ENCODE assay signal across 8 cellular contexts in genomic region chr4:26459054-26459755, GRCh38. TPM values are rescaled to one million over a fixed set of nuclear protein-coding genes. Genes with fewer than 3 reads are reported as not detected.
A peak's percentile ranks its signal among the peaks of the same experiment; 100 is the strongest.
DNase-seq lines count a peak whose midpoint lies in the region; ATAC-seq, FAIRE-seq and TF ChIP-seq lines count a peak whose summit lies in the region.

No MANE protein-coding gene starts in this region.

- ATAC-seq in GM18907 (IDR thresholded peaks at IDR 0.05; ENCODE audit: unreplicated experiment) (peak; percentile 80), RWPE2 (ENCODE audit: low read depth) (peak; percentile 49; the same call in 1 of the 3 replicates), omental fat pad (ENCODE audit: low FRiP score) (no peak)

- H3K4me2 ChIP-seq in endothelial cell of umbilical vein (ENCODE audit: insufficient read depth, low read length) = no peak overlapping the region

- no peaks in the 10 kb centered on the region for H3K79me2 ChIP-seq in endothelial cell of umbilical vein (ENCODE audit: control insufficient read depth, insufficient read depth, low read length)

- CTCF ChIA-PET in endothelial cell of umbilical vein (lab: Charles Lee) = interaction anchor here (0.9 to 6.6 kb wide), 13 partner anchors 7 to 551 kb away, joined by 3 to 79 read pairs (median 5); partner anchors contain the start of gene STIM2

- no peak for TF ChIP-seq POLR2A in endothelial cell of umbilical vein (IDR thresholded peaks at IDR 0.05; ENCODE audit: low read depth, low read length)

- H3K4me1 ChIP-seq in RWPE2 (ENCODE audit: insufficient read depth, poor library complexity, severe bottlenecking) (no peaks in the 10 kb centered on the region), endothelial cell of umbilical vein (ENCODE audit: control insufficient read depth, extremely low read depth, insufficient read depth, low read length) (no peaks in the 10 kb centered on the region), muscle layer of colon (ENCODE audit: insufficient read depth, low read length) (peaks cover 43% of the 10 kb centered on the region)

- H3K9me1 ChIP-seq in endothelial cell of umbilical vein (replicated peaks; ENCODE audit: control insufficient read depth, extremely low read depth, insufficient read depth, low read length) = no peaks in the 10 kb centered on the region

- H3K9me3 ChIP-seq in RWPE2 (ENCODE audit: severe bottlenecking) (no peaks in the 10 kb centered on the region), endothelial cell of umbilical vein (replicated peaks; ENCODE audit: control insufficient read depth, insufficient read depth, low read length) (no peaks in the 10 kb centered on the region), muscle layer of colon (ENCODE audit: low read length) (no peaks in the 10 kb centered on the region)

- POLR2A ChIA-PET in endothelial cell of umbilical vein (lab: Charles Lee) = no interaction called here

- TF ChIP-seq RAD21 in Ishikawa (IDR thresholded peaks at IDR 0.05; ENCODE audit: low read depth) = peak; percentile 83

- BruUV-seq in endothelial cell of umbilical vein (replicated peaks; lab: Mats Ljungman, UMichigan) = no TSS peak

- in situ Hi-C loops in Caki2 (cut with HindIII; ENCODE audit: low pct_unique_long_range_greater_than_20kb, low sequenced_read_pairs) = no loop called here

- H3K27me3 ChIP-seq in RWPE2 (ENCODE audit: insufficient read depth, poor library complexity, severe bottlenecking) = no peaks in the 10 kb centered on the region
- peaks cover 11% of the 10 kb centered on the region in 2 experiments for H3K27me3 ChIP-seq in endothelial cell of umbilical vein (ENCODE audit: control insufficient read depth in 2 of 2, insufficient read depth in 2 of 2, low read length in 2 of 2)
- H3K27me3 ChIP-seq in muscle layer of colon (ENCODE audit: control insufficient read depth in 1 of 2, insufficient read depth in 2 of 2, low read length in 2 of 2) = no peaks in the 10 kb centered on the region

- TF ChIP-seq CTCF in RWPE2 (IDR thresholded peaks at IDR 0.05; ENCODE audit: poor library complexity, severe bottlenecking) (peak; percentile 82), endothelial cell of umbilical vein (IDR thresholded peaks at IDR 0.05; ENCODE audit: extremely low read depth in 1 of 2, insufficient read depth in 1 of 2, low read depth in 1 of 2, low read length in 2 of 2) (peak; percentile 40 to 42), omental fat pad (IDR thresholded peaks at IDR 0.05) (no peak)

- H3K27ac ChIP-seq in RWPE2 (ENCODE audit: poor library complexity, severe bottlenecking) = no peak overlapping the region
- no peak overlapping the region for H3K27ac ChIP-seq in endothelial cell of umbilical vein (ENCODE audit: insufficient read depth, low read depth, low read length)
- H3K27ac ChIP-seq in muscle layer of colon (ENCODE audit: low read depth, low read length) = peak overlapping the region; percentile 76

- no peaks in the 10 kb centered on the region for H4K20me1 ChIP-seq in endothelial cell of umbilical vein (replicated peaks; ENCODE audit: control insufficient read depth, extremely low read depth, insufficient read depth, low read length)

- FAIRE-seq in endothelial cell of umbilical vein (lab: Jason Lieb, UNC) = peak; percentile 90

- H3K9ac ChIP-seq in endothelial cell of umbilical vein (replicated peaks; ENCODE audit: extremely low read depth, insufficient read depth, low read length) (no peak overlapping the region), muscle layer of colon (ENCODE audit: low read length) (no peak overlapping the region)

- no peak for TF ChIP-seq EP300 in Ishikawa (IDR thresholded peaks at IDR 0.05; ENCODE audit: borderline replicate concordance)

- H2AFZ ChIP-seq in endothelial cell of umbilical vein (ENCODE audit: low read depth, low read length) = no peak overlapping the region

- intact Hi-C loops in endothelial cell of umbilical vein (cut with micrococcal nuclease) = loop anchor here (1.0 to 5.0 kb wide), 4 partner anchors 123 to 551 kb away; partner anchors contain the start of gene TBC1D19

- H3K4me3 ChIP-seq in RWPE2 (ENCODE audit: severe bottlenecking) = no peak overlapping the region
- H3K4me3 ChIP-seq in endothelial cell of umbilical vein (replicated peaks in 1 of 3; ENCODE audit: insufficient read depth in 1 of 3, low read depth in 1 of 3, low read length in 3 of 3) = no peak overlapping the region
- peak overlapping the region in 1 of 2 donors; percentile 8 for H3K4me3 ChIP-seq in muscle layer of colon (ENCODE audit: low read depth in 1 of 2, low read length in 2 of 2)

- H3K36me3 ChIP-seq in RWPE2 (ENCODE audit: low read depth) (no peaks in the 10 kb centered on the region), endothelial cell of umbilical vein (ENCODE audit: control insufficient read depth in 2 of 2, extremely low read depth in 1 of 2, insufficient read depth in 2 of 2, low read length in 2 of 2) (no peaks in the 10 kb centered on the region), muscle layer of colon (ENCODE audit: insufficient read depth, low read length) (no peaks in the 10 kb centered on the region)

- DNase-seq in Caki2 (ENCODE audit: low read depth) (peak; percentile 66), RWPE2 (ENCODE audit: low spot score) (no peak), endothelial cell of umbilical vein (ENCODE audit: low read depth, low spot score) (peak; percentile 51), UCSD-AML1 (lab: John Stamatoyannopoulos, UW; ENCODE audit: unreplicated experiment) (no peak), omental fat pad (ENCODE audit: low spot score) (no peak)

- dilution Hi-C loops in endothelial cell of umbilical vein (cut with MboI; ENCODE audit: extremely low pct_ligation_motif_present, low sequenced_read_pairs) = no loop called here

TF ChIP-seq in Ishikawa, 13 proteins besides CTCF, POLR2A, EP300 and RAD21 (continues in another document):
- TF ChIP-seq TAF1 (IDR thresholded peaks at IDR 0.05; ENCODE audit: low read depth) (no peak), REST (IDR thresholded peaks at IDR 0.05; ENCODE audit: low read depth) (no peak), CREB1 (IDR thresholded peaks at IDR 0.05; ENCODE audit: low read depth) (no peak)

TF ChIP-seq in endothelial cell of umbilical vein, 7 proteins besides CTCF, POLR2A, EP300 and RAD21:
- TF ChIP-seq POLR2AphosphoS5 (IDR thresholded peaks at IDR 0.05; ENCODE audit: insufficient read depth, low read depth, low read length) (no peak), MYC (IDR thresholded peaks at IDR 0.05; ENCODE audit: low read depth, low read length) (no peak), GATA2 (IDR thresholded peaks at IDR 0.05; ENCODE audit: insufficient read depth, insufficient read length, low read depth, low read length) (no peak), EZH2 (IDR thresholded peaks at IDR 0.05; ENCODE audit: borderline replicate concordance, low read depth, low read length, severe bottlenecking) (no peak), FOS (IDR thresholded peaks at IDR 0.05; ENCODE audit: borderline replicate concordance, insufficient read depth, low read length) (no peak), JUN (IDR thresholded peaks at IDR 0.05; ENCODE audit: borderline replicate concordance, insufficient read depth, insufficient read length, low read depth) (no peak)
- TF ChIP-seq, protein P1, sequence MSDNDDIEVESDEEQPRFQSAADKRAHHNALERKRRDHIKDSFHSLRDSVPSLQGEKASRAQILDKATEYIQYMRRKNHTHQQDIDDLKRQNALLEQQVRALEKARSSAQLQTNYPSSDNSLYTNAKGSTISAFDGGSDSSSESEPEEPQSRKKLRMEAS (IDR thresholded peaks at IDR 0.05; ENCODE audit: insufficient read depth, insufficient read length) = no peak

RNA-seq across cellular contexts. Expression of gene CCKAR, which starts 31.1 kb away (rescaled TPM):
- not detected in 2 replicates for total RNA-seq in Caki2 (2014; rRNA removed; shearing (Covaris generic); ENCODE audit: low replicate concordance)
- not detected in 2 replicates for total RNA-seq in endothelial cell of umbilical vein
- polyA plus RNA-seq in endothelial cell of umbilical vein = not detected in 2 replicates
- not detected in 2 replicates for polyA plus RNA-seq in endothelial cell of umbilical vein (2011; cell fraction: cytosol; rRNA removed)
- not detected in 2 replicates for polyA plus RNA-seq in endothelial cell of umbilical vein (2011; cell fraction: nucleus; rRNA removed)
- not detected in 2 replicates for polyA plus RNA-seq in endothelial cell of umbilical vein (2012)
- polyA minus RNA-seq in endothelial cell of umbilical vein = not detected in 2 replicates
- not detected for polyA minus RNA-seq in endothelial cell of umbilical vein (2011; cell fraction: cytosol; rRNA and poly(A)+ RNA removed)
- polyA minus RNA-seq in endothelial cell of umbilical vein (2011; cell fraction: nucleus; rRNA and poly(A)+ RNA removed) = not detected in 2 replicates
- total RNA-seq in omental fat pad = not detected

Comparison
In these comparisons a context has a peak if more than half of its experiments do, and no peak if none do; other contexts are left out.
1. DNase-seq: peak in Caki2 (single experiment) and endothelial cell of umbilical vein (single experiment); none in RWPE2 (single experiment), UCSD-AML1 (single experiment) and omental fat pad (single experiment).
2. CTCF ChIP-seq: peak in RWPE2 (single experiment) and endothelial cell of umbilical vein (2 of 2); none in omental fat pad (0 of 3).